19 cellular contexts compared by ENCODE assay signal in the genomic region with DNA sequence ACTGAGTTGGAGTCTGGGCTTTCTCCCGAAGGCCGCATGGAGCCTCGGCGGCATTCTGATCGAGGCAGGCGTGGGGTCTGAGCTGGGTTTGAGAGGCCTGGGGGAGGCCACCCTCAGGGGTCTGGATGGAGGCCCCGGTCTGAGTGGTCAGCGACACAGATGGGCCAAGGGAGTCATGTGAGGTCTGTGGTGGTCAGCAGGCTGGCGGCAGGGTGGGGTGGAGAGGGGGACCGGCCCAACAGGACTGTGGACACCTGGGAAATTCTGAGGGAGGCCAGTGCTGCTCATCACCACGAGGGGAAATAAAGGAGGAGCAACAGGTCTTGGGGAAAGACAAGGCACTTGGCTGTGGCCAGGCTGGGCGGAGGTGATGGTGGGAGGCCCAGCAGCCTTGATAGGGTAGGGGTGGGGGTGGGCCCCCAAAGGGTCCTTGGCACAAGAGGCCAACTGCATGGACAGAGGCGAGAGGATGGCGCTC.
"Had no signal": no experiment of that assay in that cellular context is flagged by ENCODE, and none has a peak within 500 bp of the region (broad histone marks: within the 10 kb centered on the region; RNA-seq: fewer than 3 reads in every experiment).

No MANE protein-coding gene starts in this region.

- H3K4me2 ChIP-seq: smooth muscle cell had no signal

- H3K9me3 Mint-ChIP-seq: activated CD4-positive, alpha-beta memory T cell treated with anti-CD3 and anti-CD28 coated beads for 36 hours; central memory CD8-positive, alpha-beta T cell; nephron progenitor cell; T-cell had no signal

- H3K4me1 Mint-ChIP-seq: central memory CD8-positive, alpha-beta T cell had no signal

- H3K27ac Mint-ChIP-seq: activated CD4-positive, alpha-beta memory T cell treated with anti-CD3 and anti-CD28 coated beads for 36 hours; activated naive CD8-positive, alpha-beta T cell; nephron progenitor cell had no signal

- H3K27me3 Mint-ChIP-seq: activated CD4-positive, alpha-beta memory T cell treated with anti-CD3 and anti-CD28 coated beads for 36 hours; activated naive CD8-positive, alpha-beta T cell; central memory CD8-positive, alpha-beta T cell; T-cell had no signal

- ATAC-seq: foreskin keratinocyte, right cardiac atrium, T-cell had no signal

- DNase-seq: activated CD4-positive, alpha-beta memory T cell treated with anti-CD3 and anti-CD28 coated beads for 36 hours; activated CD4-positive, alpha-beta T cell treated with anti-CD3 and anti-CD28 coated beads for 1 hour; activated effector memory CD4-positive, alpha-beta T cell treated with anti-CD3 and anti-CD28 coated beads, Interleukin-2, amount 50 U/mL, for 16 hours; activated T-cell treated with anti-CD3 and anti-CD28 coated beads, Interleukin-2, amount 50 U/mL, for 48 hours; brain microvascular endothelial cell; effector CD8-positive, alpha-beta T cell; foreskin keratinocyte; nephron progenitor cell; occipital lobe; right cardiac atrium; stomach; T-cell; T1000; testis had no signal

- H3K27ac ChIP-seq: brain microvascular endothelial cell, coronary artery, foreskin keratinocyte, stomach, testis had no signal

- H3K36me3 ChIP-seq: prostate gland had no signal

- H3K36me3 Mint-ChIP-seq: activated naive CD8-positive, alpha-beta T cell had no signal

- H3K4me3 Mint-ChIP-seq: activated CD4-positive, alpha-beta memory T cell treated with anti-CD3 and anti-CD28 coated beads for 36 hours; activated naive CD8-positive, alpha-beta T cell; central memory CD8-positive, alpha-beta T cell; nephron progenitor cell; T-cell had no signal

- H3K27me3 ChIP-seq: brain microvascular endothelial cell, stomach, testis had no signal

- H3K4me3 ChIP-seq: coronary artery, prostate gland, smooth muscle cell, stomach, testis had no signal

- H3K9me3 ChIP-seq: prostate gland, stomach, testis had no signal
